1 cellular context compared by ENCODE assay signal in the genomic region with DNA sequence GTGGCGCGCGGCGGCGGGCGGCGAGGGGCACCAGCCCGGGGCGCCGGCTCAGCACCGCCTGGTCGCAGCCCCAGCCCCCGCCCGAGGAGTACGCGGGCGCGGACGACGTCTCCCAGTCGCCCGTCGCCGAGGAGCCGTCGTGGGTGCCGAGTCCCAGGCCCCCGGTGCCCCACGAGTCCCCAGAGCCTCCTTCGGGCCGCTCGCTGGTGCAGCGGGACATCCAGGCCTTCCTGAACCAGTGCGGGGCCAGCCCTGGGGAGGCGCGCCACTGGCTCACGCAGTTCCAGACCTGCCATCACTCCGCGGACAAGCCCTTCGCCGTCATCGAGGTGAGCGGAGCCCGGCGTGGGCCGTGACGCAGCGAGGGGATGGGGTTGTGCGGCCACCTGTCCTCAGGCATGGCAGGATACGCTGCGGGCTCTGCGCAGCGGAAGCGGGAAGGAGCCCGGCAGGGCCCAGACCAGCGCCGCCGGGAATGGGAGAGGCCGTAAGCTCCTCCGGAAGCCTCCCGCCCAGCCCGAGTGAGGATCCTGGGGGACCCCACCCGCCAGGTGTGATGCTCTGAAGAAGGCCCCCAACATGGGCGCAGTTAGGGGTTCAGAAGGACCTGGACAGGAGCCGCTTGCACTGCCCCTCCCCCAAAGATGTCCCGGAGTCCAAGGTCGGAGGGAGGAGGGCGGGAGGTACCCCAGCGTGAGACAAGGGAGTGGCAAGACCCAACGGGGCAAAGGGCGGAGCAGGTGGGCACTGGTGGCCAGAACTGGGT.
TF ChIP-seq lines count a peak whose summit lies in the region.

No MANE protein-coding gene starts in this region.

TF ChIP-seq in HepG2, 621 proteins besides CTCF, POLR2A, EP300 and RAD21 (continued from another document and continues in another):
- TF ChIP-seq, protein P1, sequence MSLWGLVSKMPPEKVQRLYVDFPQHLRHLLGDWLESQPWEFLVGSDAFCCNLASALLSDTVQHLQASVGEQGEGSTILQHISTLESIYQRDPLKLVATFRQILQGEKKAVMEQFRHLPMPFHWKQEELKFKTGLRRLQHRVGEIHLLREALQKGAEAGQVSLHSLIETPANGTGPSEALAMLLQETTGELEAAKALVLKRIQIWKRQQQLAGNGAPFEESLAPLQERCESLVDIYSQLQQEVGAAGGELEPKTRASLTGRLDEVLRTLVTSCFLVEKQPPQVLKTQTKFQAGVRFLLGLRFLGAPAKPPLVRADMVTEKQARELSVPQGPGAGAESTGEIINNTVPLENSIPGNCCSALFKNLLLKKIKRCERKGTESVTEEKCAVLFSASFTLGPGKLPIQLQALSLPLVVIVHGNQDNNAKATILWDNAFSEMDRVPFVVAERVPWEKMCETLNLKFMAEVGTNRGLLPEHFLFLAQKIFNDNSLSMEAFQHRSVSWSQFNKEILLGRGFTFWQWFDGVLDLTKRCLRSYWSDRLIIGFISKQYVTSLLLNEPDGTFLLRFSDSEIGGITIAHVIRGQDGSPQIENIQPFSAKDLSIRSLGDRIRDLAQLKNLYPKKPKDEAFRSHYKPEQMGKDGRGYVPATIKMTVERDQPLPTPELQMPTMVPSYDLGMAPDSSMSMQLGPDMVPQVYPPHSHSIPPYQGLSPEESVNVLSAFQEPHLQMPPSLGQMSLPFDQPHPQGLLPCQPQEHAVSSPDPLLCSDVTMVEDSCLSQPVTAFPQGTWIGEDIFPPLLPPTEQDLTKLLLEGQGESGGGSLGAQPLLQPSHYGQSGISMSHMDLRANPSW (CRISPR knock-in tag; IDR thresholded peaks at IDR 0.05; ENCODE audit: borderline replicate concordance), result no peak
- TF ChIP-seq ZNF782 (CRISPR knock-in tag; IDR thresholded peaks at IDR 0.05; ENCODE audit: borderline replicate concordance) (no peak), SCMH1 (CRISPR knock-in tag; IDR thresholded peaks at IDR 0.05; ENCODE audit: borderline replicate concordance) (no peak), MTF2 (CRISPR knock-in tag; IDR thresholded peaks at IDR 0.05; ENCODE audit: borderline replicate concordance) (peak; percentile 18; the same call in 1 of the 2 replicates), TAF15 (IDR thresholded peaks at IDR 0.05; ENCODE audit: low read depth, low read length, poor library complexity, severe bottlenecking) (peak; percentile 75), TCF7L2 (IDR thresholded peaks at IDR 0.05; ENCODE audit: low read depth, low read length) (no peak), NBN (conservative IDR thresholded peaks at IDR 0.05) (no peak), SP140L (CRISPR knock-in tag; IDR thresholded peaks at IDR 0.05; ENCODE audit: borderline replicate concordance) (no peak), NCOA5 (CRISPR knock-in tag; IDR thresholded peaks at IDR 0.05) (no peak), ZNF546 (CRISPR knock-in tag; conservative IDR thresholded peaks at IDR 0.05) (peak; percentile 45; the same call in 1 of the 2 replicates), ZSCAN29 (CRISPR knock-in tag; conservative IDR thresholded peaks at IDR 0.05) (no peak), SSRP1 (CRISPR knock-in tag; IDR thresholded peaks at IDR 0.05) (no peak), KAT2B (IDR thresholded peaks at IDR 0.05; ENCODE audit: borderline replicate concordance, low read depth, low read length) (no peak), ARNTL (CRISPR knock-in tag; IDR thresholded peaks at IDR 0.05) (no peak), ZC3H4 (CRISPR knock-in tag; IDR thresholded peaks at IDR 0.05; ENCODE audit: borderline replicate concordance) (peak; percentile 79; the same call in 1 of the 2 replicates), U2AF2 (IDR thresholded peaks at IDR 0.05; ENCODE audit: low read depth, low read length) (no peak), TARDBP (CRISPR knock-in tag; IDR thresholded peaks at IDR 0.05) (peak; percentile 38; the same call in 1 of the 2 replicates), STAT5B (CRISPR knock-in tag; IDR thresholded peaks at IDR 0.05) (no peak), ZNF547 (CRISPR knock-in tag; IDR thresholded peaks at IDR 0.05) (peak; percentile 87), ZNF501 (CRISPR knock-in tag; IDR thresholded peaks at IDR 0.05) (no peak), ZNF629 (CRISPR knock-in tag; conservative IDR thresholded peaks at IDR 0.05) (no peak), THAP11 (CRISPR knock-in tag; IDR thresholded peaks at IDR 0.05) (peak; percentile 25; the same call in 1 of the 2 replicates), TP53 (CRISPR knock-in tag; conservative IDR thresholded peaks at IDR 0.05) (no peak), RARA (CRISPR knock-in tag; IDR thresholded peaks at IDR 0.05) (no peak), ZSCAN12 (CRISPR knock-in tag; IDR thresholded peaks at IDR 0.05) (no peak)
- TF ChIP-seq, protein P2, sequence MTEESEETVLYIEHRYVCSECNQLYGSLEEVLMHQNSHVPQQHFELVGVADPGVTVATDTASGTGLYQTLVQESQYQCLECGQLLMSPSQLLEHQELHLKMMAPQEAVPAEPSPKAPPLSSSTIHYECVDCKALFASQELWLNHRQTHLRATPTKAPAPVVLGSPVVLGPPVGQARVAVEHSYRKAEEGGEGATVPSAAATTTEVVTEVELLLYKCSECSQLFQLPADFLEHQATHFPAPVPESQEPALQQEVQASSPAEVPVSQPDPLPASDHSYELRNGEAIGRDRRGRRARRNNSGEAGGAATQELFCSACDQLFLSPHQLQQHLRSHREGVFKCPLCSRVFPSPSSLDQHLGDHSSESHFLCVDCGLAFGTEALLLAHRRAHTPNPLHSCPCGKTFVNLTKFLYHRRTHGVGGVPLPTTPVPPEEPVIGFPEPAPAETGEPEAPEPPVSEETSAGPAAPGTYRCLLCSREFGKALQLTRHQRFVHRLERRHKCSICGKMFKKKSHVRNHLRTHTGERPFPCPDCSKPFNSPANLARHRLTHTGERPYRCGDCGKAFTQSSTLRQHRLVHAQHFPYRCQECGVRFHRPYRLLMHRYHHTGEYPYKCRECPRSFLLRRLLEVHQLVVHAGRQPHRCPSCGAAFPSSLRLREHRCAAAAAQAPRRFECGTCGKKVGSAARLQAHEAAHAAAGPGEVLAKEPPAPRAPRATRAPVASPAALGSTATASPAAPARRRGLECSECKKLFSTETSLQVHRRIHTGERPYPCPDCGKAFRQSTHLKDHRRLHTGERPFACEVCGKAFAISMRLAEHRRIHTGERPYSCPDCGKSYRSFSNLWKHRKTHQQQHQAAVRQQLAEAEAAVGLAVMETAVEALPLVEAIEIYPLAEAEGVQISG (CRISPR knock-in tag; IDR thresholded peaks at IDR 0.05), result peak; percentile 52
- TF ChIP-seq, protein P3, sequence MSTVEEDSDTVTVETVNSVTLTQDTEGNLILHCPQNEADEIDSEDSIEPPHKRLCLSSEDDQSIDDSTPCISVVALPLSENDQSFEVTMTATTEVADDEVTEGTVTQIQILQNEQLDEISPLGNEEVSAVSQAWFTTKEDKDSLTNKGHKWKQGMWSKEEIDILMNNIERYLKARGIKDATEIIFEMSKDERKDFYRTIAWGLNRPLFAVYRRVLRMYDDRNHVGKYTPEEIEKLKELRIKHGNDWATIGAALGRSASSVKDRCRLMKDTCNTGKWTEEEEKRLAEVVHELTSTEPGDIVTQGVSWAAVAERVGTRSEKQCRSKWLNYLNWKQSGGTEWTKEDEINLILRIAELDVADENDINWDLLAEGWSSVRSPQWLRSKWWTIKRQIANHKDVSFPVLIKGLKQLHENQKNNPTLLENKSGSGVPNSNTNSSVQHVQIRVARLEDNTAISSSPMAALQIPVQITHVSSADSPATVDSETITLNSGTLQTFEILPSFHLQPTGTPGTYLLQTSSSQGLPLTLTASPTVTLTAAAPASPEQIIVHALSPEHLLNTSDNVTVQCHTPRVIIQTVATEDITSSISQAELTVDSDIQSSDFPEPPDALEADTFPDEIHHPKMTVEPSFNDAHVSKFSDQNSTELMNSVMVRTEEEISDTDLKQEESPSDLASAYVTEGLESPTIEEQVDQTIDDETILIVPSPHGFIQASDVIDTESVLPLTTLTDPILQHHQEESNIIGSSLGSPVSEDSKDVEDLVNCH (CRISPR knock-in tag; IDR thresholded peaks at IDR 0.05), result no peak
- TF ChIP-seq, protein P4, sequence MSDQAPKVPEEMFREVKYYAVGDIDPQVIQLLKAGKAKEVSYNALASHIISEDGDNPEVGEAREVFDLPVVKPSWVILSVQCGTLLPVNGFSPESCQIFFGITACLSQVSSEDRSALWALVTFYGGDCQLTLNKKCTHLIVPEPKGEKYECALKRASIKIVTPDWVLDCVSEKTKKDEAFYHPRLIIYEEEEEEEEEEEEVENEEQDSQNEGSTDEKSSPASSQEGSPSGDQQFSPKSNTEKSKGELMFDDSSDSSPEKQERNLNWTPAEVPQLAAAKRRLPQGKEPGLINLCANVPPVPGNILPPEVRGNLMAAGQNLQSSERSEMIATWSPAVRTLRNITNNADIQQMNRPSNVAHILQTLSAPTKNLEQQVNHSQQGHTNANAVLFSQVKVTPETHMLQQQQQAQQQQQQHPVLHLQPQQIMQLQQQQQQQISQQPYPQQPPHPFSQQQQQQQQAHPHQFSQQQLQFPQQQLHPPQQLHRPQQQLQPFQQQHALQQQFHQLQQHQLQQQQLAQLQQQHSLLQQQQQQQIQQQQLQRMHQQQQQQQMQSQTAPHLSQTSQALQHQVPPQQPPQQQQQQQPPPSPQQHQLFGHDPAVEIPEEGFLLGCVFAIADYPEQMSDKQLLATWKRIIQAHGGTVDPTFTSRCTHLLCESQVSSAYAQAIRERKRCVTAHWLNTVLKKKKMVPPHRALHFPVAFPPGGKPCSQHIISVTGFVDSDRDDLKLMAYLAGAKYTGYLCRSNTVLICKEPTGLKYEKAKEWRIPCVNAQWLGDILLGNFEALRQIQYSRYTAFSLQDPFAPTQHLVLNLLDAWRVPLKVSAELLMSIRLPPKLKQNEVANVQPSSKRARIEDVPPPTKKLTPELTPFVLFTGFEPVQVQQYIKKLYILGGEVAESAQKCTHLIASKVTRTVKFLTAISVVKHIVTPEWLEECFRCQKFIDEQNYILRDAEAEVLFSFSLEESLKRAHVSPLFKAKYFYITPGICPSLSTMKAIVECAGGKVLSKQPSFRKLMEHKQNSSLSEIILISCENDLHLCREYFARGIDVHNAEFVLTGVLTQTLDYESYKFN (CRISPR knock-in tag; conservative IDR thresholded peaks at IDR 0.05), result peak; percentile 60
- TF ChIP-seq, protein P5, sequence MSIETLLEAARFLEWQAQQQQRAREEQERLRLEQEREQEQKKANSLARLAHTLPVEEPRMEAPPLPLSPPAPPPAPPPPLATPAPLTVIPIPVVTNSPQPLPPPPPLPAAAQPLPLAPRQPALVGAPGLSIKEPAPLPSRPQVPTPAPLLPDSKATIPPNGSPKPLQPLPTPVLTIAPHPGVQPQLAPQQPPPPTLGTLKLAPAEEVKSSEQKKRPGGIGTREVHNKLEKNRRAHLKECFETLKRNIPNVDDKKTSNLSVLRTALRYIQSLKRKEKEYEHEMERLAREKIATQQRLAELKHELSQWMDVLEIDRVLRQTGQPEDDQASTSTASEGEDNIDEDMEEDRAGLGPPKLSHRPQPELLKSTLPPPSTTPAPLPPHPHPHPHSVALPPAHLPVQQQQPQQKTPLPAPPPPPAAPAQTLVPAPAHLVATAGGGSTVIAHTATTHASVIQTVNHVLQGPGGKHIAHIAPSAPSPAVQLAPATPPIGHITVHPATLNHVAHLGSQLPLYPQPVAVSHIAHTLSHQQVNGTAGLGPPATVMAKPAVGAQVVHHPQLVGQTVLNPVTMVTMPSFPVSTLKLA (IDR thresholded peaks at IDR 0.05), result no peak
- TF ChIP-seq, protein P6, sequence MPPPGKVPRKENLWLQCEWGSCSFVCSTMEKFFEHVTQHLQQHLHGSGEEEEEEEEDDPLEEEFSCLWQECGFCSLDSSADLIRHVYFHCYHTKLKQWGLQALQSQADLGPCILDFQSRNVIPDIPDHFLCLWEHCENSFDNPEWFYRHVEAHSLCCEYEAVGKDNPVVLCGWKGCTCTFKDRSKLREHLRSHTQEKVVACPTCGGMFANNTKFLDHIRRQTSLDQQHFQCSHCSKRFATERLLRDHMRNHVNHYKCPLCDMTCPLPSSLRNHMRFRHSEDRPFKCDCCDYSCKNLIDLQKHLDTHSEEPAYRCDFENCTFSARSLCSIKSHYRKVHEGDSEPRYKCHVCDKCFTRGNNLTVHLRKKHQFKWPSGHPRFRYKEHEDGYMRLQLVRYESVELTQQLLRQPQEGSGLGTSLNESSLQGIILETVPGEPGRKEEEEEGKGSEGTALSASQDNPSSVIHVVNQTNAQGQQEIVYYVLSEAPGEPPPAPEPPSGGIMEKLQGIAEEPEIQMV (CRISPR knock-in tag; IDR thresholded peaks at IDR 0.05; ENCODE audit: low read depth), result no peak; the same call in 1 of the 2 replicates
- TF ChIP-seq, protein P7, sequence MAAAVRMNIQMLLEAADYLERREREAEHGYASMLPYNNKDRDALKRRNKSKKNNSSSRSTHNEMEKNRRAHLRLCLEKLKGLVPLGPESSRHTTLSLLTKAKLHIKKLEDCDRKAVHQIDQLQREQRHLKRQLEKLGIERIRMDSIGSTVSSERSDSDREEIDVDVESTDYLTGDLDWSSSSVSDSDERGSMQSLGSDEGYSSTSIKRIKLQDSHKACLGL (CRISPR knock-in tag; IDR thresholded peaks at IDR 0.05), result peak; percentile 89
- TF ChIP-seq, protein P8, sequence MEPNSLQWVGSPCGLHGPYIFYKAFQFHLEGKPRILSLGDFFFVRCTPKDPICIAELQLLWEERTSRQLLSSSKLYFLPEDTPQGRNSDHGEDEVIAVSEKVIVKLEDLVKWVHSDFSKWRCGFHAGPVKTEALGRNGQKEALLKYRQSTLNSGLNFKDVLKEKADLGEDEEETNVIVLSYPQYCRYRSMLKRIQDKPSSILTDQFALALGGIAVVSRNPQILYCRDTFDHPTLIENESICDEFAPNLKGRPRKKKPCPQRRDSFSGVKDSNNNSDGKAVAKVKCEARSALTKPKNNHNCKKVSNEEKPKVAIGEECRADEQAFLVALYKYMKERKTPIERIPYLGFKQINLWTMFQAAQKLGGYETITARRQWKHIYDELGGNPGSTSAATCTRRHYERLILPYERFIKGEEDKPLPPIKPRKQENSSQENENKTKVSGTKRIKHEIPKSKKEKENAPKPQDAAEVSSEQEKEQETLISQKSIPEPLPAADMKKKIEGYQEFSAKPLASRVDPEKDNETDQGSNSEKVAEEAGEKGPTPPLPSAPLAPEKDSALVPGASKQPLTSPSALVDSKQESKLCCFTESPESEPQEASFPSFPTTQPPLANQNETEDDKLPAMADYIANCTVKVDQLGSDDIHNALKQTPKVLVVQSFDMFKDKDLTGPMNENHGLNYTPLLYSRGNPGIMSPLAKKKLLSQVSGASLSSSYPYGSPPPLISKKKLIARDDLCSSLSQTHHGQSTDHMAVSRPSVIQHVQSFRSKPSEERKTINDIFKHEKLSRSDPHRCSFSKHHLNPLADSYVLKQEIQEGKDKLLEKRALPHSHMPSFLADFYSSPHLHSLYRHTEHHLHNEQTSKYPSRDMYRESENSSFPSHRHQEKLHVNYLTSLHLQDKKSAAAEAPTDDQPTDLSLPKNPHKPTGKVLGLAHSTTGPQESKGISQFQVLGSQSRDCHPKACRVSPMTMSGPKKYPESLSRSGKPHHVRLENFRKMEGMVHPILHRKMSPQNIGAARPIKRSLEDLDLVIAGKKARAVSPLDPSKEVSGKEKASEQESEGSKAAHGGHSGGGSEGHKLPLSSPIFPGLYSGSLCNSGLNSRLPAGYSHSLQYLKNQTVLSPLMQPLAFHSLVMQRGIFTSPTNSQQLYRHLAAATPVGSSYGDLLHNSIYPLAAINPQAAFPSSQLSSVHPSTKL (CRISPR knock-in tag; IDR thresholded peaks at IDR 0.05), result no peak; the same call in 1 of the 2 replicates
- TF ChIP-seq, protein P9, sequence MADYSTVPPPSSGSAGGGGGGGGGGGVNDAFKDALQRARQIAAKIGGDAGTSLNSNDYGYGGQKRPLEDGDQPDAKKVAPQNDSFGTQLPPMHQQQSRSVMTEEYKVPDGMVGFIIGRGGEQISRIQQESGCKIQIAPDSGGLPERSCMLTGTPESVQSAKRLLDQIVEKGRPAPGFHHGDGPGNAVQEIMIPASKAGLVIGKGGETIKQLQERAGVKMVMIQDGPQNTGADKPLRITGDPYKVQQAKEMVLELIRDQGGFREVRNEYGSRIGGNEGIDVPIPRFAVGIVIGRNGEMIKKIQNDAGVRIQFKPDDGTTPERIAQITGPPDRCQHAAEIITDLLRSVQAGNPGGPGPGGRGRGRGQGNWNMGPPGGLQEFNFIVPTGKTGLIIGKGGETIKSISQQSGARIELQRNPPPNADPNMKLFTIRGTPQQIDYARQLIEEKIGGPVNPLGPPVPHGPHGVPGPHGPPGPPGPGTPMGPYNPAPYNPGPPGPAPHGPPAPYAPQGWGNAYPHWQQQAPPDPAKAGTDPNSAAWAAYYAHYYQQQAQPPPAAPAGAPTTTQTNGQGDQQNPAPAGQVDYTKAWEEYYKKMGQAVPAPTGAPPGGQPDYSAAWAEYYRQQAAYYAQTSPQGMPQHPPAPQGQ (CRISPR knock-in tag; IDR thresholded peaks at IDR 0.05; ENCODE audit: borderline replicate concordance), result no peak
